ENCODE assay signal across 10 cellular contexts in the genomic region with DNA sequence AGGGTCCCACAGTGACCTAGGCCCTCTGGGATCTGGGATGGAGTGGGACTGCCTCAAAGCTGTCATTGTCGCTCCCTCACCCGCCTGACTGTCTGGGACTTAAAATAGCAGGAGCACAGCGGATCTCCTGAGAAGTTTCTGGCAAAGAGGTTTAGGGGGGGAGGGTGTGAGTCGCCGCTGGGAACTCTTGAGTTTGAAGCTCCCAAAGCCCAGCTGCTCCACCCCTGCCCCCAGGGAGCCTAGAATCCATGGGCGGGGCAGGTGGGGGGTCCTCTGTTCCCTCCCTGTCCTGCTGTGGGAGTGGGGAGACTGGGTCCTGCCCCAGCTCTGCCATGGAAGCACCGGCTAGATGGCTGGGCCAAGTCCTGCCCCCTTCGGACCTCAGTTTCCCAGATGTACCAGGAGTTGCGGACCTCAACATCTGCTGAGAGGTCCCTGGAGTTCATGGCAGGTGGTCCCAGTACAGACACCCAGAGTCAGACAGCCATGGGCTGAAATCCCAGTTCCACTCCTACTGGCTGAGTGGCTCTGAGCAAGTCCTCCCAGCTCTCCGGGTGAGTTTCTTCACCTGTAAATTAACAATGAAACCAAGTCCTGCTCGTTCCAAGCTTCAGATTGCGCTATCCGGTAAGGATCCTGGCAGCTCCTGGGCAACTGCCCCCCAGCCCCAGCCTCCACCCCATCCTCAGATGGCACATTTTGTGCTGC. TPM values are rescaled to one million over a fixed set of nuclear protein-coding genes. Genes with fewer than 3 reads are reported as not detected.
DNase-seq lines count a peak whose midpoint lies in the region; ATAC-seq, FAIRE-seq and TF ChIP-seq lines count a peak whose summit lies in the region.
"Had no signal": no experiment of that assay in that cellular context is flagged by ENCODE, and none has a peak within 500 bp of the region (broad histone marks: within the 10 kb centered on the region; RNA-seq: fewer than 3 reads in every experiment).

No MANE protein-coding gene starts in this region.

- TF ChIP-seq CTCF in astrocyte (IDR thresholded peaks at IDR 0.05; ENCODE audit: insufficient read depth, low read depth, low read length) (no peak), kidney (IDR thresholded peaks at IDR 0.05; ENCODE audit: borderline replicate concordance, extremely low read depth, insufficient read depth) (no peak), suprapubic skin (IDR thresholded peaks at IDR 0.05) (no peak)

- no peaks in the 10 kb centered on the region for H3K9me3 ChIP-seq in astrocyte (ENCODE audit: insufficient read depth, low read depth, low read length)
- no peaks in the 10 kb centered on the region for H3K9me3 ChIP-seq in kidney (ENCODE audit: control insufficient read depth in 1 of 2, low read length in 2 of 2)
- H3K9me3 ChIP-seq in suprapubic skin, result no peaks in the 10 kb centered on the region

- POLR2A ChIA-PET in activated CD4-positive, alpha-beta memory T cell treated with anti-CD3 and anti-CD28 coated beads, Interleukin-2, amount 10 ng/mL, durations not matched to agents 7 days and 5 days (lab: Charles Lee), result interaction anchor here (0.9 to 7.9 kb wide), 6 partner anchors 10 to 389 kb away, joined by 3 to 66 read pairs (median 16); partner anchors contain the start of genes ARPC5L, HSPA5, NR6A1 and RPL35
- POLR2A ChIA-PET in activated CD4-positive, alpha-beta memory T cell treated with anti-CD3 and anti-CD28 coated beads for 36 hours (lab: Charles Lee), result interaction anchor here (0.6 to 1.4 kb wide), 4 partner anchors 9 to 81 kb away, joined by 3 to 6 read pairs (median 4); partner anchors contain the start of genes NR6A1 and RPL35

- peaks cover 6% of the 10 kb centered on the region for H3K36me3 Mint-ChIP-seq in activated CD4-positive, alpha-beta memory T cell treated with anti-CD3 and anti-CD28 coated beads, Interleukin-2, amount 10 ng/mL, durations not matched to agents 7 days and 5 days (ENCODE audit: low read depth)
- peaks cover 4% of the 10 kb centered on the region for H3K36me3 Mint-ChIP-seq in activated CD4-positive, alpha-beta memory T cell treated with anti-CD3 and anti-CD28 coated beads for 36 hours
- H3K36me3 Mint-ChIP-seq in astrocyte (ENCODE audit: low read depth, unreplicated experiment), result peaks cover 3% of the 10 kb centered on the region

- no peak for ATAC-seq in GM21619 (IDR thresholded peaks at IDR 0.05; ENCODE audit: unreplicated experiment)
- no peak for ATAC-seq in GM18858 (IDR thresholded peaks at IDR 0.05; ENCODE audit: unreplicated experiment)

- H3K4me3 Mint-ChIP-seq in activated CD4-positive, alpha-beta memory T cell treated with anti-CD3 and anti-CD28 coated beads, Interleukin-2, amount 10 ng/mL, durations not matched to agents 7 days and 5 days, result peak overlapping the region; percentile 56
- H3K4me3 Mint-ChIP-seq in activated CD4-positive, alpha-beta memory T cell treated with anti-CD3 and anti-CD28 coated beads for 36 hours, result no peak overlapping the region
- H3K4me3 Mint-ChIP-seq in astrocyte (ENCODE audit: unreplicated experiment), result peak overlapping the region; percentile 73

- H3K4me2 ChIP-seq in astrocyte (ENCODE audit: low read length), result peak overlapping the region; percentile 85

- no peak for DNase-seq in activated CD4-positive, alpha-beta memory T cell treated with anti-CD3 and anti-CD28 coated beads, Interleukin-2, amount 10 ng/mL, durations not matched to agents 7 days and 5 days
- DNase-seq in activated CD4-positive, alpha-beta memory T cell treated with anti-CD3 and anti-CD28 coated beads for 36 hours, result no peak
- DNase-seq in astrocyte (ENCODE audit: low read depth) (no peak), kidney (no peak), suprapubic skin (ENCODE audit: low spot score in 2 of 2) (no peak)
- DNase-seq in stimulated activated CD8-positive, alpha-beta memory T cell treated with anti-CD3 and anti-CD28 coated beads, Interleukin-4, amount 100 ng/mL, for 48 hours, result no peak
- DNase-seq: NCI-H187 treated with DMSO at 0.1 percent for 48 hours had no signal

- intact Hi-C loops in activated CD4-positive, alpha-beta memory T cell treated with anti-CD3 and anti-CD28 coated beads for 36 hours (cut with micrococcal nuclease), result no loop called here
- intact Hi-C loops in kidney (cut with DNase I), result loop anchor here (5.0 kb wide), 1 partner anchor 75 kb away; the partner anchor contains the start of gene OLFML2A

- H3K4me1 ChIP-seq in astrocyte (ENCODE audit: insufficient read depth, low read length) (peaks cover 13% of the 10 kb centered on the region), kidney (ENCODE audit: control insufficient read depth in 1 of 2, insufficient read depth in 1 of 2, low read depth in 1 of 2, low read length in 2 of 2) (peaks cover 0 to 10% of the 10 kb centered on the region in 2 donors), suprapubic skin (peaks cover 18% of the 10 kb centered on the region)

- no peaks in the 10 kb centered on the region for H3K9me3 Mint-ChIP-seq in activated CD4-positive, alpha-beta memory T cell treated with anti-CD3 and anti-CD28 coated beads, Interleukin-2, amount 10 ng/mL, durations not matched to agents 7 days and 5 days
- no peaks in the 10 kb centered on the region for H3K9me3 Mint-ChIP-seq in activated CD4-positive, alpha-beta memory T cell treated with anti-CD3 and anti-CD28 coated beads for 36 hours
- no peaks in the 10 kb centered on the region for H3K9me3 Mint-ChIP-seq in astrocyte (ENCODE audit: unreplicated experiment)

- FAIRE-seq in astrocyte (lab: Jason Lieb, UNC), result no peak
- FAIRE-seq in kidney (lab: Jason Lieb, UNC), result no peak
- FAIRE-seq: colon had no signal

- no peaks in the 10 kb centered on the region for H3K27me3 ChIP-seq in astrocyte (ENCODE audit: insufficient read depth, low read length)
- no peaks in the 10 kb centered on the region for H3K27me3 ChIP-seq in suprapubic skin

- H3K9ac ChIP-seq in astrocyte (ENCODE audit: low read length) (no peak overlapping the region), kidney (ENCODE audit: low read length in 2 of 2) (peak overlapping the region in 1 of 2 donors; percentile 37)

- 21% methylated on average over 4 of the region's 13 CpGs for WGBS in suprapubic skin

- TF ChIP-seq EP300 in suprapubic skin (IDR thresholded peaks at IDR 0.05), result no peak

- peaks cover 17% of the 10 kb centered on the region for H4K20me1 ChIP-seq in astrocyte (ENCODE audit: insufficient read depth, low read length)

- no peak for TF ChIP-seq POLR2A in suprapubic skin (IDR thresholded peaks at IDR 0.05)

- H2AFZ ChIP-seq in astrocyte (ENCODE audit: low read depth, low read length), result peak overlapping the region; percentile 63

- no peak overlapping the region for H3K4me3 ChIP-seq in astrocyte (ENCODE audit: insufficient read depth, low read depth, low read length)
- peak overlapping the region; percentile 33 to 43 for H3K4me3 ChIP-seq in kidney (ENCODE audit: low read length in 2 of 2)
- peak overlapping the region; percentile 55 for H3K4me3 ChIP-seq in suprapubic skin

- CTCF ChIA-PET in activated CD4-positive, alpha-beta memory T cell treated with anti-CD3 and anti-CD28 coated beads, Interleukin-2, amount 10 ng/mL, durations not matched to agents 7 days and 5 days (lab: Charles Lee), result interaction anchor here (0.7 to 13.2 kb wide), 25 partner anchors 9 to 298 kb away, joined by 3 to 264 read pairs (median 4); partner anchors contain the start of genes ARPC5L, NR6A1, OLFML2A and RPL35
- CTCF ChIA-PET in activated CD4-positive, alpha-beta memory T cell treated with anti-CD3 and anti-CD28 coated beads for 36 hours (lab: Charles Lee), result interaction anchor here (0.5 to 17.0 kb wide), 21 partner anchors 9 to 384 kb away, joined by 3 to 530 read pairs (median 8); partner anchors contain the start of genes NR6A1, OLFML2A and SCAI

- H3K4me1 Mint-ChIP-seq in activated CD4-positive, alpha-beta memory T cell treated with anti-CD3 and anti-CD28 coated beads, Interleukin-2, amount 10 ng/mL, durations not matched to agents 7 days and 5 days, result peaks cover 12% of the 10 kb centered on the region
- H3K4me1 Mint-ChIP-seq in activated CD4-positive, alpha-beta memory T cell treated with anti-CD3 and anti-CD28 coated beads for 36 hours (ENCODE audit: low read depth), result peaks cover 9% of the 10 kb centered on the region
- H3K4me1 Mint-ChIP-seq in astrocyte (ENCODE audit: low read depth, unreplicated experiment), result peaks cover 16% of the 10 kb centered on the region

- H3K27ac Mint-ChIP-seq in activated CD4-positive, alpha-beta memory T cell treated with anti-CD3 and anti-CD28 coated beads, Interleukin-2, amount 10 ng/mL, durations not matched to agents 7 days and 5 days, result no peak overlapping the region
- no peak overlapping the region for H3K27ac Mint-ChIP-seq in activated CD4-positive, alpha-beta memory T cell treated with anti-CD3 and anti-CD28 coated beads for 36 hours
- peak overlapping the region; percentile 92 for H3K27ac Mint-ChIP-seq in astrocyte (ENCODE audit: unreplicated experiment)

- no peak overlapping the region for H3K27ac ChIP-seq in astrocyte (ENCODE audit: low read depth, low read length)
- no peak overlapping the region for H3K27ac ChIP-seq in kidney (ENCODE audit: low read depth in 2 of 2, low read length in 2 of 2)
- H3K27ac ChIP-seq in suprapubic skin, result no peak overlapping the region

- H3K79me2 ChIP-seq in astrocyte (ENCODE audit: insufficient read depth, low read length), result no peaks in the 10 kb centered on the region

- H3K36me3 ChIP-seq in astrocyte (ENCODE audit: insufficient read depth, low read length), result peaks cover 3% of the 10 kb centered on the region
- peaks cover under 1 to 5% of the 10 kb centered on the region in 2 donors for H3K36me3 ChIP-seq in kidney (ENCODE audit: control insufficient read depth in 1 of 2, insufficient read depth in 2 of 2, low read length in 2 of 2)
- H3K36me3 ChIP-seq in suprapubic skin, result peaks cover 11% of the 10 kb centered on the region

- peaks cover 13% of the 10 kb centered on the region for H3K27me3 Mint-ChIP-seq in activated CD4-positive, alpha-beta memory T cell treated with anti-CD3 and anti-CD28 coated beads, Interleukin-2, amount 10 ng/mL, durations not matched to agents 7 days and 5 days
- peaks cover 4% of the 10 kb centered on the region for H3K27me3 Mint-ChIP-seq in activated CD4-positive, alpha-beta memory T cell treated with anti-CD3 and anti-CD28 coated beads for 36 hours
- no peaks in the 10 kb centered on the region for H3K27me3 Mint-ChIP-seq in astrocyte (ENCODE audit: low read depth, unreplicated experiment)

RNA-seq across cellular contexts. Expression of gene WDR38, which starts 1.0 kb away (rescaled TPM):
- total RNA-seq in activated CD4-positive, alpha-beta memory T cell treated with anti-CD3 and anti-CD28 coated beads, Interleukin-2, amount 10 ng/mL, durations not matched to agents 7 days and 5 days, result not detected
- total RNA-seq in activated CD4-positive, alpha-beta memory T cell treated with anti-CD3 and anti-CD28 coated beads for 36 hours, result not detected
- not detected in 2 replicates for total RNA-seq in astrocyte
- total RNA-seq in kidney, result 0.31 TPM
- not detected for polyA plus RNA-seq in kidney (ENCODE audit: insufficient read depth, low read depth, low replicate concordance)
- total RNA-seq in suprapubic skin, result not detected

RNA-seq across cellular contexts. Expression of gene RPL35, which starts 9.5 kb away (rescaled TPM):
- total RNA-seq in activated CD4-positive, alpha-beta memory T cell treated with anti-CD3 and anti-CD28 coated beads, Interleukin-2, amount 10 ng/mL, durations not matched to agents 7 days and 5 days, result 1,000 to 10,000 TPM; 1,297 to 1,317 TPM
- total RNA-seq in activated CD4-positive, alpha-beta memory T cell treated with anti-CD3 and anti-CD28 coated beads for 36 hours, result 1,000 to 10,000 TPM; 2,083 to 2,096 TPM
- total RNA-seq in astrocyte, result 1,209 and 1,259 TPM in 2 replicates
- total RNA-seq in kidney, result 910 TPM
- polyA plus RNA-seq in kidney (ENCODE audit: insufficient read depth, low read depth, low replicate concordance), result 2,355 TPM
- 1,000 to 10,000 TPM; 1,001 to 2,050 (median 1,799) TPM for total RNA-seq in suprapubic skin

RNA-seq across cellular contexts. Expression of gene ARPC5L, which starts 9.7 kb away (rescaled TPM):
- total RNA-seq in activated CD4-positive, alpha-beta memory T cell treated with anti-CD3 and anti-CD28 coated beads, Interleukin-2, amount 10 ng/mL, durations not matched to agents 7 days and 5 days, result 10 to 100 TPM; 76.6 to 79.4 TPM
- total RNA-seq in activated CD4-positive, alpha-beta memory T cell treated with anti-CD3 and anti-CD28 coated beads for 36 hours, result 100 to 1,000 TPM; 104 to 108 TPM
- 56.0 and 57.0 TPM in 2 replicates for total RNA-seq in astrocyte
- total RNA-seq in kidney, result 31.7 TPM
- 52.7 TPM for polyA plus RNA-seq in kidney (ENCODE audit: insufficient read depth, low read depth, low replicate concordance)
- total RNA-seq in suprapubic skin, result 10 to 100 TPM; 16.9 to 52.4 (median 33.0) TPM
